In the genomic region with DNA sequence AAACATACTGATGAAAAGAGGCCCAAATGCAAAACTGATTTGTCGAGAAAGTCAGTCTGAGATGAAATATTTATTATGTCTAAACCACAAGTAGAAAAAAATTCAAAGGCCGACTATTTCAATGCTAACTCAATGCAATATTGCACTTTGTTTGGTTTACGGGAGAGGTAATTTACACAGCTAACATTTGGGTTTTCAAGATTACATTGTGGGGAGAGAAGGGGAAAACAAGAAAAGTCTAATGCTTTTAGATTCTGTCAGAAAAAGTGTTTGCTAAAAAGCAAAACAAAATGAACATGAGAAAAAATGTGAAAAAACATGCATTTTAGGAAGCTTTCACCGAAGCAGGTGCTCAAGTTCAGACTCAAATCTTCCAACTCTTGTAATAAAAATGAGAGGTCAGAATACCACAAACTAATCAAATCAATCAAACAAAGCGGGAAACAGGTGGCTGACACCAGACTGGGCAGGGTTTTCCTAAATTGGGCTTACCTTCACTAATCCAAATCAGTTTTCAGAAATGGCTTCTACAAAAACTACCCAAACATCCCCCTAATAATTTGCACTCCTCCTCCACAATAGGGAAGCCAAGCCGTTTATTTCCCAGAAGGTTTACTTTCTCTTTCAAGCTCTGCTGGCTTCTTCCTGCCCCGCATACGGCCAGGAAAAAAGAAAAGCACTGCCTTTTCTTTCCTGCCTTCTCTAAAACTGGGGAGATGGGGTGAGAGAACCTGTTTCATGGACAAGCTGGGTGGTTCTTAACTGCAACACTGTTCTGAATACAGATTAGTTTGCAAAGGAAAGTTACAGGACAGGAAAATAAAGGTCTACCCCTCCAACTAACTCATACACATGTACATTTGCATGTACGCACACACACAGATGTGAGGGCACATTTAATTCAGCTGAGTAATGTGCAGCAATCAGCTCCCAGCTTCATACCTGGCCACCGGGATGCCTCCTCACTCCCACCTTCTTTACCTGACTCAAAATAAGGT, we compare ENCODE assay signal across 8 cellular contexts. TPM values are rescaled to one million over a fixed set of nuclear protein-coding genes. Genes with fewer than 3 reads are reported as not detected.
A peak's percentile ranks its signal among the peaks of the same experiment; 100 is the strongest.
DNase-seq lines count a peak whose midpoint lies in the region; ATAC-seq and TF ChIP-seq lines count a peak whose summit lies in the region.

No MANE protein-coding gene starts in this region.

- DNase-seq in left lung = no peak
- no peak for DNase-seq in tibial nerve (ENCODE audit: low spot score in 2 of 2)
- no peak for DNase-seq in G401 (ENCODE audit: low spot score)

- H3K4me1 ChIP-seq in BLaER1 treated with 17β-estradiol and CSF1 and Interleukin-3, amounts not matched to agents 10 nM and 100 nM = peaks cover 36 to 66% (median 40%) of the 10 kb centered on the region in 10 experiments
- H3K4me1 ChIP-seq in left lung (peaks cover 20 to 86% of the 10 kb centered on the region in 2 donors), tibial nerve (peaks cover 0 to 86% (median 30%) of the 10 kb centered on the region in 4 donors)

- peak overlapping the region; percentile 52 to 99 (median 89) for H3K4me2 ChIP-seq in BLaER1 treated with 17β-estradiol and CSF1 and Interleukin-3, amounts not matched to agents 10 nM and 100 nM

- in situ Hi-C loops in G401 (cut with HindIII; ENCODE audit: low sequenced_read_pairs) = no loop called here

- H3K9ac ChIP-seq in BLaER1 treated with 17β-estradiol and CSF1 and Interleukin-3, amounts not matched to agents 10 nM and 100 nM = peak overlapping the region; percentile 39 to 75 (median 70)

- peaks cover 0 to 100% (median 80%) of the 10 kb centered on the region in 11 experiments; a peak in 20 of 22 replicates for H4K20me1 ChIP-seq in BLaER1 treated with 17β-estradiol and CSF1 and Interleukin-3, amounts not matched to agents 10 nM and 100 nM

- H3K27ac Mint-ChIP-seq in brain = peak overlapping the region in 3 of 5 experiments; percentile 89 to 94 (median 92)

- intact Hi-C loops in left lung (cut with DNase I) = no loop called here

- peak overlapping the region; percentile 16 to 62 (median 48); a peak in 17 of 20 replicates for H3K4me3 ChIP-seq in BLaER1 treated with 17β-estradiol and CSF1 and Interleukin-3, amounts not matched to agents 10 nM and 100 nM
- H3K4me3 ChIP-seq in left lung (peak overlapping the region in 1 of 2 donors; percentile 18), tibial nerve (peak overlapping the region; percentile 1 to 40 (median 29))

- H3K27me3 ChIP-seq in BLaER1 treated with 17β-estradiol and CSF1 and Interleukin-3, amounts not matched to agents 10 nM and 100 nM = no peaks in the 10 kb centered on the region
- H3K27me3 ChIP-seq in left lung (no peaks in the 10 kb centered on the region), tibial nerve (no peaks in the 10 kb centered on the region)

- peak overlapping the region; percentile 19 to 80 (median 61) for H3K4me3 Mint-ChIP-seq in brain

- peaks cover 40% of the 10 kb centered on the region for H3K4me1 Mint-ChIP-seq in brain

- H3K36me3 ChIP-seq in BLaER1 treated with 17β-estradiol and CSF1 and Interleukin-3, amounts not matched to agents 10 nM and 100 nM = peaks cover 0 to 38% (median 0%) of the 10 kb centered on the region in 11 experiments; a peak in 5 of 22 replicates
- peaks cover 9% of the 10 kb centered on the region; the same call in 1 of the 2 replicates for H3K36me3 ChIP-seq in KOPT-K1 (ENCODE audit: insufficient read depth, low read length)
- peaks cover 0 to 5% of the 10 kb centered on the region in 2 donors for H3K36me3 ChIP-seq in left lung
- peaks cover 0 to 14% (median 0%) of the 10 kb centered on the region in 3 donors for H3K36me3 ChIP-seq in tibial nerve

- no peak for TF ChIP-seq CTCF in brain (conservative IDR thresholded peaks at IDR 0.05)
- TF ChIP-seq CTCF in left lung (IDR thresholded peaks at IDR 0.05) = no peak
- no peak for TF ChIP-seq CTCF in tibial nerve (IDR thresholded peaks at IDR 0.05)

- H3K27me3 Mint-ChIP-seq in brain = no peaks in the 10 kb centered on the region

- WGBS in tibial nerve, 2 donors = 19 to 20% methylated on average over 10 of the region's 10 CpGs

- H3K9me3 Mint-ChIP-seq in brain = no peaks in the 10 kb centered on the region

- peak overlapping the region; percentile 32 to 74 (median 53); a peak in 21 of 22 replicates for H3K27ac ChIP-seq in BLaER1 treated with 17β-estradiol and CSF1 and Interleukin-3, amounts not matched to agents 10 nM and 100 nM
- peak overlapping the region; percentile 81 for H3K27ac ChIP-seq in KOPT-K1 (ENCODE audit: low read depth, low read length, poor library complexity, severe bottlenecking)
- peak overlapping the region; percentile 63 to 77 for H3K27ac ChIP-seq in left lung
- H3K27ac ChIP-seq in tibial nerve = peak overlapping the region; percentile 61 to 82 (median 72)

- peak; percentile 74 for ATAC-seq in left lung
- no peak for ATAC-seq in HG02588 (IDR thresholded peaks at IDR 0.05; ENCODE audit: unreplicated experiment)
- ATAC-seq in GM21529 (IDR thresholded peaks at IDR 0.05; ENCODE audit: unreplicated experiment) = no peak

- TF ChIP-seq EP300 in tibial nerve (IDR thresholded peaks at IDR 0.05) = peak in 1 of 2 donors; percentile 30

- TF ChIP-seq POLR2A in tibial nerve (IDR thresholded peaks at IDR 0.05) = no peak

- peaks cover 46% of the 10 kb centered on the region for H3K36me3 Mint-ChIP-seq in brain

- no peaks in the 10 kb centered on the region for H3K9me3 ChIP-seq in BLaER1 treated with 17β-estradiol and CSF1 and Interleukin-3, amounts not matched to agents 10 nM and 100 nM (replicated peaks in 1 of 11)
- H3K9me3 ChIP-seq in KOPT-K1 (ENCODE audit: insufficient read depth, low read length, poor library complexity, severe bottlenecking) (no peaks in the 10 kb centered on the region), left lung (no peaks in the 10 kb centered on the region), tibial nerve (no peaks in the 10 kb centered on the region)

RNA-seq across cellular contexts. Expression of gene STAT3, which starts 9.3 kb away (rescaled TPM):
- 81.5 TPM for polyA plus RNA-seq in brain (ENCODE audit: insufficient read depth, low read depth, low replicate concordance)
- total RNA-seq in left lung = 100 to 1,000 TPM; 229 to 271 TPM
- total RNA-seq in tibial nerve = 100 to 1,000 TPM; 133 to 322 (median 188) TPM
- 48.8 and 58.5 TPM in 2 replicates for total RNA-seq in G401 (2014; rRNA removed; shearing (Covaris generic))

RNA-seq across cellular contexts. Expression of gene CAVIN1, which starts 44.2 kb away (rescaled TPM):
- 36.9 TPM for polyA plus RNA-seq in brain (ENCODE audit: insufficient read depth, low read depth, low replicate concordance)
- total RNA-seq in left lung = 100 to 1,000 TPM; 285 to 320 TPM
- 100 to 1,000 TPM; 441 to 784 (median 706) TPM for total RNA-seq in tibial nerve
- total RNA-seq in G401 (2014; rRNA removed; shearing (Covaris generic)) = 755 and 829 TPM in 2 replicates
